22 cellular contexts compared by ENCODE assay signal in the genomic region with DNA sequence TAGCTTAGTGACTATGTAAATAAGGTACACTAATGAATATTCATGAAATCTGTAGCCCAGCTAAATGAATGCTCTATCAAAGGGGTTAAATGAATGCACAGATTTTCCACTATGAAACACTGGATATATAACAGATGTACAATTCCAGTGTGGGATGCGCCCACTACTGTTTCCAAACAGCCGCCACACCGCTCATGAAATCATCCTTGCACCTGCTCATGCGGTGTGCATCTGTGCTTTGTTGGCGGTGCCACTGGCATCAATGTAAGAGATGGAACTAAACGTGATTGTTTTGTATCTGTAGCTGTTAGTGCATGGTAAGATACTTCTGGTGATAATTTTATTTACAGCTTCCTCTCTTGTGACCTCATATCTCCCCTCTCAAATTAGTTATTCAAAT.
"Had no signal": no experiment of that assay in that cellular context is flagged by ENCODE, and none has a peak within 500 bp of the region (broad histone marks: within the 10 kb centered on the region; RNA-seq: fewer than 3 reads in every experiment).

No MANE protein-coding gene starts in this region.

- H3K27me3 ChIP-seq: esophagus squamous epithelium, foreskin keratinocyte, neural progenitor cell, pancreas, stomach, transverse colon had no signal

- DNase-seq: dermis blood vessel endothelial cell; esophagus squamous epithelium; foreskin keratinocyte; kidney; left cardiac atrium; left ventricle myocardium inferior; lower lobe of right lung; nucleus accumbens; pancreas; right cardiac atrium; small intestine; stimulated activated CD4-positive, alpha-beta T cell treated with anti-CD3 and anti-CD28 coated beads, Interleukin-12 subunit alpha, Interleukin-12 subunit beta, amount 100 ng/mL, for 4 hours; stimulated activated naive CD4-positive, alpha-beta T cell; stomach; substantia nigra; transverse colon had no signal

- FAIRE-seq: kidney, pancreas, small intestine had no signal

- H3K36me3 ChIP-seq: esophagus squamous epithelium, left ventricle myocardium inferior, lower lobe of right lung, neural progenitor cell, pancreas, stomach, thoracic aorta, transverse colon had no signal

- H3K4me1 ChIP-seq: foreskin keratinocyte, left ventricle myocardium inferior, lower lobe of right lung, neural progenitor cell, pancreas, stomach had no signal

- H3K36me3 Mint-ChIP-seq: memory B cell; natural killer cell treated with Interleukin-12 subunit alpha and Interleukin-12 subunit beta and Interleukin-15 and Interleukin-18, amount 100 ng/mL, for 72 hours; neural progenitor cell had no signal

- H3K27ac Mint-ChIP-seq: memory B cell; mesothelial cell of epicardium; natural killer cell treated with Interleukin-12 subunit alpha and Interleukin-12 subunit beta and Interleukin-15 and Interleukin-18, amount 100 ng/mL, for 72 hours; neural progenitor cell; progenitor cell of endocrine pancreas had no signal

- ATAC-seq: foreskin keratinocyte; left cardiac atrium; lower lobe of right lung; natural killer cell treated with Interleukin-12 subunit alpha and Interleukin-12 subunit beta and Interleukin-15 and Interleukin-18, amount 100 ng/mL, for 72 hours; pancreas; right cardiac atrium had no signal

- H3K4me3 ChIP-seq: esophagus squamous epithelium, left ventricle myocardium inferior, lower lobe of right lung, neural progenitor cell, pancreas, stomach, thoracic aorta, transverse colon had no signal

- H3K27ac ChIP-seq: esophagus squamous epithelium, foreskin keratinocyte, left ventricle myocardium inferior, lower lobe of right lung, neural progenitor cell, pancreas, stomach, thoracic aorta, transverse colon had no signal

- H3K27me3 Mint-ChIP-seq: memory B cell, progenitor cell of endocrine pancreas had no signal

- H3K9me3 Mint-ChIP-seq: natural killer cell treated with Interleukin-12 subunit alpha and Interleukin-12 subunit beta and Interleukin-15 and Interleukin-18, amount 100 ng/mL, for 72 hours had no signal

- H2AFZ ChIP-seq: neural progenitor cell had no signal

- H3K9ac ChIP-seq: neural progenitor cell had no signal

- H3K4me3 Mint-ChIP-seq: memory B cell; mesothelial cell of epicardium; natural killer cell treated with Interleukin-12 subunit alpha and Interleukin-12 subunit beta and Interleukin-15 and Interleukin-18, amount 100 ng/mL, for 72 hours; neural progenitor cell had no signal

- H3K9me3 ChIP-seq: esophagus squamous epithelium, left ventricle myocardium inferior, lower lobe of right lung, pancreas, stomach, thoracic aorta, transverse colon had no signal

- H3K4me2 ChIP-seq: neural progenitor cell had no signal

- H3K4me1 Mint-ChIP-seq: memory B cell had no signal
